Comparison of ENCODE assay signal across 40 cellular contexts in the genomic region with DNA sequence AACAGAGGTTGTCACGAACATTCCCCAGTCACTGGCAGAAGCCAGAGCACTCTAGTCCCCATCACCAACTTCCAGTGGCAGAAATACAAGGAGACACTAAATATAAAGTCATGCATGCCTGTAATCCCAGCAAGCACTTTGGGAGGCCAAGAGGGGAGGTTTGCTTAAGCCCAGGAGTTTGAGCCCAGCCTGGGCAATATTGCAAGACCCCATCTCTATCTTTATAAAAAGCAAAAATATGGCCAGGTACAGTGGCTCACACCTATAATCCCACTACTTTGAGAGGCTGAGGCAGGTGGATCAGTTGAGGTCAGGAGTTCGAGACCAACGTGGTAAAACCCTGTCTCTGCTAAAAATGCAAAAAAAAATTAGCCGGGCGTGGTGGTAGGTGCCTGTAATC. TPM values are rescaled to one million over a fixed set of nuclear protein-coding genes. Genes with fewer than 3 reads are reported as not detected.
A peak's percentile ranks its signal among the peaks of the same experiment; 100 is the strongest.
DNase-seq lines count a peak whose midpoint lies in the region; ATAC-seq, FAIRE-seq and TF ChIP-seq lines count a peak whose summit lies in the region.
"Had no signal": no experiment of that assay in that cellular context is flagged by ENCODE, and none has a peak within 500 bp of the region (broad histone marks: within the 10 kb centered on the region; RNA-seq: fewer than 3 reads in every experiment).

No MANE protein-coding gene starts in this region.

- H4K20me1 ChIP-seq in K562 (replicated peaks; ENCODE audit: control insufficient read depth, insufficient read depth, low read length): no peaks in the 10 kb centered on the region
- H4K20me1 ChIP-seq: BLaER1; BLaER1 treated with 17β-estradiol and CSF1 and Interleukin-3, amounts not matched to agents 10 nM and 100 nM had no signal

- H3K4ac ChIP-seq in mesenchymal stem cell (ENCODE audit: low read depth in 1 of 2, low read length in 2 of 2): no peak overlapping the region

- no peak for TF ChIP-seq POLR2A in K562 (conservative IDR thresholded peaks at IDR 0.05)

- no peak overlapping the region for H3K27ac ChIP-seq in HEK293 (ENCODE audit: extremely low read depth, low read depth, low read length)
- H3K27ac ChIP-seq in K562 (ENCODE audit: extremely low read depth, low read depth, low read length): no peak overlapping the region
- H3K27ac ChIP-seq in mesenchymal stem cell (ENCODE audit: low read length, poor library complexity, severe bottlenecking): no peak overlapping the region
- H3K27ac ChIP-seq: 22Rv1; A549; BLaER1; BLaER1 treated with 17β-estradiol and CSF1 and Interleukin-3, amounts not matched to agents 10 nM and 100 nM; C4-2B had no signal

- H3K79me2 ChIP-seq in K562 (ENCODE audit: control insufficient read depth, insufficient read depth, low read length): no peaks in the 10 kb centered on the region

- ATAC-seq in K562 (no peak), GM21619 (IDR thresholded peaks at IDR 0.05; ENCODE audit: unreplicated experiment) (no peak)
- ATAC-seq: A549; CD8-positive, alpha-beta T cell had no signal

- H3K4me1 ChIP-seq in HEK293 (ENCODE audit: control insufficient read depth, insufficient read depth, low read length) (no peaks in the 10 kb centered on the region), K562 (replicated peaks in 1 of 2; ENCODE audit: control insufficient read depth in 2 of 2, insufficient read depth in 2 of 2, low read length in 2 of 2) (no peaks in the 10 kb centered on the region), mesenchymal stem cell (ENCODE audit: control insufficient read depth, insufficient read depth, low read depth, low read length) (no peaks in the 10 kb centered on the region)
- H3K4me1 ChIP-seq: A549; BE2C; BLaER1; BLaER1 treated with 17β-estradiol and CSF1 and Interleukin-3, amounts not matched to agents 10 nM and 100 nM; Caco-2 had no signal

- no peak overlapping the region for H2AFZ ChIP-seq in K562 (ENCODE audit: low read depth, low read length)
- no peak overlapping the region for H2AFZ ChIP-seq in mesenchymal stem cell (ENCODE audit: low read depth, low read length)

- POLR2A ChIA-PET in HEK293 (lab: Yijun Ruan, JAX): no interaction called here
- POLR2A ChIA-PET in K562 (lab: Yijun Ruan, JAX): no interaction called here

- no peak overlapping the region for H4K91ac ChIP-seq in mesenchymal stem cell (ENCODE audit: low read length)

- no peaks in the 10 kb centered on the region for H3K79me1 ChIP-seq in mesenchymal stem cell (replicated peaks; ENCODE audit: low read length, poor library complexity, severe bottlenecking)

- no peak overlapping the region for H3K9ac ChIP-seq in K562 (ENCODE audit: insufficient read depth in 1 of 2, low read depth in 2 of 2, low read length in 2 of 2)
- no peak overlapping the region for H3K9ac ChIP-seq in mesenchymal stem cell (ENCODE audit: low read length)
- H3K9ac ChIP-seq: BLaER1; BLaER1 treated with 17β-estradiol and CSF1 and Interleukin-3, amounts not matched to agents 10 nM and 100 nM had no signal

- H3K23ac ChIP-seq in mesenchymal stem cell (ENCODE audit: low read length in 2 of 2): no peak overlapping the region

- no peak for TF ChIP-seq RAD21 in K562 (CRISPR knock-in tag; conservative IDR thresholded peaks at IDR 0.05 in 1 of 2, IDR thresholded peaks at IDR 0.05 in 1 of 2)

- H2BK5ac ChIP-seq in mesenchymal stem cell (ENCODE audit: low read depth, low read length, poor library complexity, severe bottlenecking): no peak overlapping the region

- DNase-seq in K562 (ENCODE audit: extremely low read depth in 1 of 4, low spot score in 3 of 4) (no peak), mesenchymal stem cell (no peak), activated T-cell treated with anti-CD3 and anti-CD28 coated beads for 4 hours (no peak), head of caudate nucleus (no peak)
- DNase-seq: 8988T; ACHN; AML-193; BE2C; C1 segment of cervical spinal cord; Caco-2; Calu3; CD4-positive, alpha-beta memory T cell; CD4-positive, alpha-beta T cell; CD4-positive, CD25-positive, alpha-beta regulatory T cell; CD8-positive, alpha-beta memory T cell; CD8-positive, alpha-beta T cell; COR-L47; DMS 273 treated with DMSO at 0.1 percent for 48 hours; DMS153; DMS53; DMS79; DMS79 treated with DMSO at 0.1 percent for 48 hours; DND-41; EL had no signal

- no peak overlapping the region for H3K14ac ChIP-seq in mesenchymal stem cell (ENCODE audit: low read length in 2 of 2)

- no peak overlapping the region for H4K8ac ChIP-seq in mesenchymal stem cell (ENCODE audit: low read length)

- FAIRE-seq in K562 (lab: Jason Lieb, UNC): no peak
- FAIRE-seq: A204.1, A549, D721Med had no signal

- no peak overlapping the region for H2AK5ac ChIP-seq in mesenchymal stem cell (ENCODE audit: low read length, severe bottlenecking)

- CTCF ChIA-PET in HEK293 (lab: Yijun Ruan, JAX) (no interaction called here), K562 (lab: Yijun Ruan, JAX; ENCODE audit: low intra/inter-chr PET ratio) (no interaction called here)

- no peak overlapping the region for H3K18ac ChIP-seq in mesenchymal stem cell (ENCODE audit: low read depth in 1 of 2, low read length in 2 of 2)

- TF ChIP-seq CTCF in HEK293 (tag by site-specific recombination; IDR thresholded peaks at IDR 0.05) (no peak), K562 (IDR thresholded peaks at IDR 0.05 in 2 of 3, conservative IDR thresholded peaks at IDR 0.05 in 1 of 3; ENCODE audit: insufficient read depth in 2 of 3, low read depth in 1 of 3, low read length in 3 of 3) (no peak)

- H3K9me1 ChIP-seq in K562 (ENCODE audit: control insufficient read depth, insufficient read depth, low read length): no peaks in the 10 kb centered on the region

- intact Hi-C loops in K562 (cut with micrococcal nuclease): no loop called here
- intact Hi-C loops in head of caudate nucleus (cut with DNase I): no loop called here

- H3K4me3 ChIP-seq in HEK293 (ENCODE audit: low read depth, low read length) (no peak overlapping the region), K562 (no peak overlapping the region), mesenchymal stem cell (ENCODE audit: insufficient read depth in 1 of 2, low read depth in 1 of 2, low read length in 2 of 2) (no peak overlapping the region)
- H3K4me3 ChIP-seq: A549; BLaER1; BLaER1 treated with 17β-estradiol and CSF1 and Interleukin-3, amounts not matched to agents 10 nM and 100 nM had no signal

- WGBS in K562 (ENCODE audit: insufficient coverage, low coverage, missing lambda C conversion rate): 85% methylated on average over 5 of the region's 5 CpGs
- WGBS in mesenchymal stem cell: 97% methylated on average over 4 of the region's 5 CpGs

- in situ Hi-C loops in K562 (cut with MboI): no loop called here

- H3K27me3 ChIP-seq in K562 (ENCODE audit: control insufficient read depth in 2 of 2, insufficient read depth in 2 of 2, low read length in 2 of 2): no peaks in the 10 kb centered on the region
- no peaks in the 10 kb centered on the region for H3K27me3 ChIP-seq in mesenchymal stem cell (ENCODE audit: control insufficient read depth in 1 of 2, insufficient read depth in 1 of 2, low read length in 2 of 2)
- H3K27me3 ChIP-seq: BE2C; BLaER1; BLaER1 treated with 17β-estradiol and CSF1 and Interleukin-3, amounts not matched to agents 10 nM and 100 nM had no signal

- H2BK120ac ChIP-seq in mesenchymal stem cell (ENCODE audit: low read depth, low read length): no peak overlapping the region

- BruUV-seq in K562 (replicated peaks; lab: Mats Ljungman, UMichigan): no TSS peak

- H3K36me3 ChIP-seq in HEK293 (ENCODE audit: control insufficient read depth in 2 of 2, insufficient read depth in 1 of 2, low read length in 2 of 2): peaks cover 6 to 72% of the 10 kb centered on the region in 2 experiments
- H3K36me3 ChIP-seq in K562 (ENCODE audit: control insufficient read depth, insufficient read depth, low read length): peaks cover 45% of the 10 kb centered on the region
- peaks cover 18 to 58% of the 10 kb centered on the region in 2 experiments for H3K36me3 ChIP-seq in mesenchymal stem cell (ENCODE audit: control insufficient read depth in 1 of 2, insufficient read depth in 2 of 2, low read depth in 1 of 2, low read length in 2 of 2)
- H3K36me3 ChIP-seq: BE2C had no signal

- H3K4me2 ChIP-seq in K562 (ENCODE audit: insufficient read depth, low read length): no peak overlapping the region
- peak overlapping the region; percentile 20 for H3K4me2 ChIP-seq in mesenchymal stem cell (ENCODE audit: low read length, poor library complexity, severe bottlenecking)
- H3K4me2 ChIP-seq: A549; BLaER1; BLaER1 treated with 17β-estradiol and CSF1 and Interleukin-3, amounts not matched to agents 10 nM and 100 nM had no signal

- no peak overlapping the region for H2BK12ac ChIP-seq in mesenchymal stem cell (ENCODE audit: low read length in 2 of 2)

- H2BK15ac ChIP-seq in mesenchymal stem cell (ENCODE audit: low read depth, poor library complexity, severe bottlenecking): no peak overlapping the region

- TF ChIP-seq EP300 in K562 (IDR thresholded peaks at IDR 0.05; ENCODE audit: low read length): no peak

- H3K9me3 ChIP-seq in HEK293 (ENCODE audit: control insufficient read depth, insufficient read depth, low read depth, low read length) (no peaks in the 10 kb centered on the region), K562 (replicated peaks; ENCODE audit: control insufficient read depth, insufficient read depth, low read depth, low read length) (no peaks in the 10 kb centered on the region), mesenchymal stem cell (ENCODE audit: control insufficient read depth, low read length) (no peaks in the 10 kb centered on the region)
- H3K9me3 ChIP-seq: A549; BE2C; BLaER1; BLaER1 treated with 17β-estradiol and CSF1 and Interleukin-3, amounts not matched to agents 10 nM and 100 nM; Caco-2 had no signal

RNA-seq across cellular contexts. Expression of a gene that starts 6.4 kb away (rescaled TPM):
- 21.5 and 31.8 TPM in 2 replicates for total RNA-seq in K562 (2011; cell fraction: chromatin; rRNA removed; ENCODE audit: low replicate concordance)
- total RNA-seq in K562 (2011; cell fraction: nucleolus; rRNA removed): 25.8 and 27.7 TPM in 2 replicates
- 22.4 and 29.6 TPM in 2 replicates for total RNA-seq in K562 (2011; cell fraction: nucleoplasm; rRNA removed)
- total RNA-seq in K562 (2014; rRNA removed) (7.9 and 9.6 TPM in 2 replicates), K562 (2014; rRNA removed; fragmentation: Illumina TruSeq; extraction: Trizol) (8.3 and 11.2 TPM in 2 replicates), K562 (2015; rRNA removed; fragmentation: Illumina TruSeq; extraction: Trizol) (10.5 and 12.7 TPM in 2 replicates), K562 (2021) (15.2 and 16.9 TPM in 2 replicates)
- polyA plus RNA-seq in K562 (2011; rRNA removed) (11.3 and 12.3 TPM in 2 replicates), K562 (2014; fragmentation: Illumina TruSeq; extraction: Trizol) (14.7 and 18.0 TPM in 2 replicates), K562 (2014; fragmentation: Nextera tagmentation; extraction: Ambion mirVana) (1 to 10 TPM; 8.8 to 8.9 TPM), K562 (2014; rRNA removed) (9.4 and 13.3 TPM in 2 replicates)
- 15.1 and 18.6 TPM in 2 replicates for polyA plus RNA-seq in K562 (2011; cell fraction: cytosol; rRNA removed)
- 11.4 and 21.0 TPM in 2 replicates for polyA plus RNA-seq in K562 (2011; cell fraction: nucleus; rRNA removed)
- 9.8 and 11.3 TPM in 2 replicates for polyA plus RNA-seq in K562 (2012)
- polyA minus RNA-seq in K562 (2011; rRNA and poly(A)+ RNA removed): 8.3 and 14.1 TPM in 2 replicates
- polyA minus RNA-seq in K562 (2011; cell fraction: cytosol; rRNA and poly(A)+ RNA removed): 6.2 and 7.9 TPM in 2 replicates
- polyA minus RNA-seq in K562 (2011; cell fraction: nucleus; rRNA and poly(A)+ RNA removed): 8.2 and 11.0 TPM in 2 replicates
- polyA plus RNA-seq in mesenchymal stem cell (2013, experiment 1 of 2): 4.3 TPM
- polyA plus RNA-seq in mesenchymal stem cell (2013, experiment 2 of 2): 3.4 TPM

RNA-seq across cellular contexts. Expression of a gene that starts 6.5 kb away (rescaled TPM):
- 14.4 and 25.2 TPM in 2 replicates for total RNA-seq in K562 (2011; cell fraction: chromatin; rRNA removed; ENCODE audit: low replicate concordance)
- 24.8 and 26.6 TPM in 2 replicates for total RNA-seq in K562 (2011; cell fraction: nucleolus; rRNA removed)
- 26.0 and 33.7 TPM in 2 replicates for total RNA-seq in K562 (2011; cell fraction: nucleoplasm; rRNA removed)
- total RNA-seq in K562 (2014; rRNA removed) (193 and 248 TPM in 2 replicates), K562 (2014; rRNA removed; fragmentation: Illumina TruSeq; extraction: Trizol) (152 TPM in 2 replicates), K562 (2015; rRNA removed; fragmentation: Illumina TruSeq; extraction: Trizol) (175 and 180 TPM in 2 replicates), K562 (2021) (226 and 236 TPM in 2 replicates)
- polyA plus RNA-seq in K562 (2011; rRNA removed) (66.9 and 72.9 TPM in 2 replicates), K562 (2014; fragmentation: Illumina TruSeq; extraction: Trizol) (244 and 303 TPM in 2 replicates), K562 (2014; fragmentation: Nextera tagmentation; extraction: Ambion mirVana) (10 to 100 TPM; 52.2 to 79.7 TPM), K562 (2014; rRNA removed) (202 and 235 TPM in 2 replicates)
- polyA plus RNA-seq in K562 (2011; cell fraction: cytosol; rRNA removed): 93.0 and 93.1 TPM in 2 replicates
- polyA plus RNA-seq in K562 (2011; cell fraction: nucleus; rRNA removed): 36.4 and 42.0 TPM in 2 replicates
- polyA plus RNA-seq in K562 (2012): 179 and 203 TPM in 2 replicates
- polyA minus RNA-seq in K562 (2011; rRNA and poly(A)+ RNA removed): 31.8 and 36.8 TPM in 2 replicates
- 32.4 and 42.5 TPM in 2 replicates for polyA minus RNA-seq in K562 (2011; cell fraction: cytosol; rRNA and poly(A)+ RNA removed)
- 12.3 and 19.7 TPM in 2 replicates for polyA minus RNA-seq in K562 (2011; cell fraction: nucleus; rRNA and poly(A)+ RNA removed)
- 83.1 TPM for polyA plus RNA-seq in mesenchymal stem cell (2013, experiment 1 of 2)
- polyA plus RNA-seq in mesenchymal stem cell (2013, experiment 2 of 2): 84.0 TPM

RNA-seq across cellular contexts. Expression of a gene that starts 40.7 kb away (rescaled TPM):
- total RNA-seq in K562 (2011; cell fraction: chromatin; rRNA removed; ENCODE audit: low replicate concordance): 0.14 and 0.21 TPM in 2 replicates
- not detected in 2 replicates for total RNA-seq in K562 (2011; cell fraction: nucleolus; rRNA removed)
- 0.22 TPM in 1 of 2 replicates, not detected in the other for total RNA-seq in K562 (2011; cell fraction: nucleoplasm; rRNA removed)
- total RNA-seq in K562 (2014; rRNA removed) (not detected in 2 replicates), K562 (2014; rRNA removed; fragmentation: Illumina TruSeq; extraction: Trizol) (0.06 TPM in 1 of 2 replicates, not detected in the other), K562 (2015; rRNA removed; fragmentation: Illumina TruSeq; extraction: Trizol) (not detected in 2 replicates), K562 (2021) (not detected in 2 replicates)
- polyA plus RNA-seq in K562 (2011; rRNA removed) (not detected in 2 replicates), K562 (2014; fragmentation: Illumina TruSeq; extraction: Trizol) (not detected in 2 replicates), K562 (2014; fragmentation: Nextera tagmentation; extraction: Ambion mirVana) (not detected), K562 (2014; rRNA removed) (0.05 TPM in 1 of 2 replicates, not detected in the other)
- 0.03 TPM in 1 of 2 replicates, not detected in the other for polyA plus RNA-seq in K562 (2011; cell fraction: cytosol; rRNA removed)
- not detected in 2 replicates for polyA plus RNA-seq in K562 (2011; cell fraction: nucleus; rRNA removed)
- not detected in 2 replicates for polyA plus RNA-seq in K562 (2012)
- polyA minus RNA-seq in K562 (2011; rRNA and poly(A)+ RNA removed): 0.09 TPM in 1 of 2 replicates, not detected in the other
- polyA minus RNA-seq in K562 (2011; cell fraction: cytosol; rRNA and poly(A)+ RNA removed): not detected in 2 replicates
- not detected in 2 replicates for polyA minus RNA-seq in K562 (2011; cell fraction: nucleus; rRNA and poly(A)+ RNA removed)
- not detected for polyA plus RNA-seq in mesenchymal stem cell (2013, experiment 1 of 2)
- polyA plus RNA-seq in mesenchymal stem cell (2013, experiment 2 of 2): not detected
- total RNA-seq: A172; A673; B cell; Caco-2; Calu3; CD4-positive, alpha-beta T cell; CD8-positive, alpha-beta memory T cell; CD8-positive, alpha-beta T cell; Daoy had no signal
- polyA plus RNA-seq: A549; AG04450; BJ; CD14-positive monocyte; CD4-positive, alpha-beta memory T cell; CD4-positive, CD25-positive, alpha-beta regulatory T cell; CD8-positive, alpha-beta memory T cell had no signal
